9 cellular contexts compared by ENCODE assay signal in genomic region chr9:132770775-132771310, GRCh38.
DNase-seq lines count a peak whose midpoint lies in the region; ATAC-seq and TF ChIP-seq lines count a peak whose summit lies in the region.
"Had no signal": no experiment of that assay in that cellular context is flagged by ENCODE, and none has a peak within 500 bp of the region (broad histone marks: within the 10 kb centered on the region; RNA-seq: fewer than 3 reads in every experiment).

No MANE protein-coding gene starts in this region.

- no peak for TF ChIP-seq RAD21 in liver (IDR thresholded peaks at IDR 0.05)

- POLR2A ChIA-PET in activated CD4-positive, alpha-beta T cell treated with anti-CD3 and anti-CD28 coated beads for 36 hours (lab: Charles Lee): interaction anchor here (0.5 kb wide), 1 partner anchor 644 kb away, joined by 8 read pairs; no protein-coding TSS in a partner anchor

- CTCF ChIA-PET in activated CD4-positive, alpha-beta T cell treated with anti-CD3 and anti-CD28 coated beads for 36 hours (lab: Charles Lee): interaction anchor here (1.1 to 2.1 kb wide), 3 partner anchors 12 to 101 kb away, joined by 3 to 5 read pairs (median 5); partner anchors contain the start of gene DDX31

- no peak for ATAC-seq in activated CD4-positive, alpha-beta T cell treated with anti-CD3 and anti-CD28 coated beads for 36 hours
- ATAC-seq in HG03432 (IDR thresholded peaks at IDR 0.05; ENCODE audit: unreplicated experiment): no peak

- H3K4me3 ChIP-seq in adipocyte (ENCODE audit: low read length) (peak overlapping the region; percentile 95), liver (ENCODE audit: low read depth in 1 of 3, low read length in 3 of 3) (peak overlapping the region; percentile 92 to 98 (median 97)), suprapubic skin (peak overlapping the region; percentile 61)

- peaks cover 6% of the 10 kb centered on the region for H3K36me3 Mint-ChIP-seq in activated CD4-positive, alpha-beta T cell treated with anti-CD3 and anti-CD28 coated beads for 36 hours (ENCODE audit: low read depth)

- peak overlapping the region; percentile 59 for H3K27ac Mint-ChIP-seq in activated CD4-positive, alpha-beta T cell treated with anti-CD3 and anti-CD28 coated beads for 36 hours

- H3K27me3 Mint-ChIP-seq in activated CD4-positive, alpha-beta T cell treated with anti-CD3 and anti-CD28 coated beads for 36 hours: no peaks in the 10 kb centered on the region

- no peak for TF ChIP-seq POLR2A in suprapubic skin (IDR thresholded peaks at IDR 0.05)

- 85% methylated on average over 10 of the region's 10 CpGs for WGBS in liver
- WGBS in suprapubic skin: 81% methylated on average over 6 of the region's 10 CpGs

- H3K9me3 ChIP-seq in adipocyte (ENCODE audit: control insufficient read depth, low read length) (no peaks in the 10 kb centered on the region), liver (ENCODE audit: control insufficient read depth in 4 of 4, low read length in 3 of 4) (no peaks in the 10 kb centered on the region), suprapubic skin (no peaks in the 10 kb centered on the region)

- no peaks in the 10 kb centered on the region for H3K36me3 ChIP-seq in adipocyte (ENCODE audit: control insufficient read depth, insufficient read depth, low read length, severe bottlenecking)
- no peaks in the 10 kb centered on the region for H3K36me3 ChIP-seq in liver (ENCODE audit: control insufficient read depth in 4 of 4, insufficient read depth in 3 of 4, low read depth in 1 of 4, low read length in 3 of 4)
- H3K36me3 ChIP-seq in suprapubic skin: no peaks in the 10 kb centered on the region

- H3K27me3 ChIP-seq in adipocyte (replicated peaks; ENCODE audit: control insufficient read depth, insufficient read depth, low read length): no peaks in the 10 kb centered on the region
- no peaks in the 10 kb centered on the region for H3K27me3 ChIP-seq in liver (ENCODE audit: control insufficient read depth in 4 of 4, insufficient read depth in 4 of 4, low read length in 3 of 4)
- no peaks in the 10 kb centered on the region for H3K27me3 ChIP-seq in suprapubic skin

- DNase-seq in activated CD4-positive, alpha-beta T cell treated with anti-CD3 and anti-CD28 coated beads for 36 hours: peak; percentile 9
- no peak for DNase-seq in activated CD4-positive, alpha-beta T cell treated with anti-CD3 and anti-CD28 coated beads, Interleukin-2, amount 50 U/mL, for 4 hours
- DNase-seq in adipocyte (ENCODE audit: low read depth) (no peak), suprapubic skin (ENCODE audit: low spot score in 2 of 2) (peak in 1 of 2 donors; percentile 49)
- DNase-seq in activated CD4-positive, CD25-positive, alpha-beta regulatory T cell treated with anti-CD3 and anti-CD28 coated beads, Interleukin-2, amount 50 U/mL, for 72 hours: no peak
- no peak for DNase-seq in central memory CD4-positive, alpha-beta T cell
- DNase-seq: cortex of kidney had no signal

- peaks cover 7% of the 10 kb centered on the region for H3K4me1 ChIP-seq in adipocyte (ENCODE audit: control insufficient read depth, insufficient read depth, low read length)
- H3K4me1 ChIP-seq in liver (ENCODE audit: control insufficient read depth in 4 of 4, insufficient read depth in 4 of 4, low read length in 3 of 4): peaks cover 0 to 13% (median 5%) of the 10 kb centered on the region in 4 donors
- peaks cover 18% of the 10 kb centered on the region for H3K4me1 ChIP-seq in suprapubic skin

- H3K4me3 Mint-ChIP-seq in activated CD4-positive, alpha-beta T cell treated with anti-CD3 and anti-CD28 coated beads for 36 hours: peak overlapping the region; percentile 85

- TF ChIP-seq EP300 in suprapubic skin (IDR thresholded peaks at IDR 0.05): no peak

- H3K9me3 Mint-ChIP-seq in activated CD4-positive, alpha-beta T cell treated with anti-CD3 and anti-CD28 coated beads for 36 hours (ENCODE audit: low read depth): peaks cover 7% of the 10 kb centered on the region

- TF ChIP-seq CTCF in liver (IDR thresholded peaks at IDR 0.05; ENCODE audit: low read depth, low read length, missing input control) (no peak), suprapubic skin (IDR thresholded peaks at IDR 0.05) (no peak)

- intact Hi-C loops in activated CD4-positive, alpha-beta T cell treated with anti-CD3 and anti-CD28 coated beads for 36 hours (cut with DNase I, micrococcal nuclease): loop anchor here in 1 of 2 experiments (2.0 kb wide), 1 partner anchor 416 kb away; the partner anchor contains the start of gene SETX

- H3K4me1 Mint-ChIP-seq in activated CD4-positive, alpha-beta T cell treated with anti-CD3 and anti-CD28 coated beads for 36 hours: peaks cover 16% of the 10 kb centered on the region

- H3K9ac ChIP-seq in adipocyte (ENCODE audit: low read length) (peak overlapping the region; percentile 90), liver (ENCODE audit: low read depth in 1 of 2, low read length in 2 of 2) (no peak overlapping the region)

- H3K27ac ChIP-seq in liver (ENCODE audit: low read depth in 1 of 2, low read length in 2 of 2) (no peak overlapping the region), suprapubic skin (peak overlapping the region; percentile 78)

TF ChIP-seq in liver, 16 proteins besides CTCF, POLR2A, EP300 and RAD21:
- no peak for TF ChIP-seq HNF4G (IDR thresholded peaks at IDR 0.05)
